In the genomic region with DNA sequence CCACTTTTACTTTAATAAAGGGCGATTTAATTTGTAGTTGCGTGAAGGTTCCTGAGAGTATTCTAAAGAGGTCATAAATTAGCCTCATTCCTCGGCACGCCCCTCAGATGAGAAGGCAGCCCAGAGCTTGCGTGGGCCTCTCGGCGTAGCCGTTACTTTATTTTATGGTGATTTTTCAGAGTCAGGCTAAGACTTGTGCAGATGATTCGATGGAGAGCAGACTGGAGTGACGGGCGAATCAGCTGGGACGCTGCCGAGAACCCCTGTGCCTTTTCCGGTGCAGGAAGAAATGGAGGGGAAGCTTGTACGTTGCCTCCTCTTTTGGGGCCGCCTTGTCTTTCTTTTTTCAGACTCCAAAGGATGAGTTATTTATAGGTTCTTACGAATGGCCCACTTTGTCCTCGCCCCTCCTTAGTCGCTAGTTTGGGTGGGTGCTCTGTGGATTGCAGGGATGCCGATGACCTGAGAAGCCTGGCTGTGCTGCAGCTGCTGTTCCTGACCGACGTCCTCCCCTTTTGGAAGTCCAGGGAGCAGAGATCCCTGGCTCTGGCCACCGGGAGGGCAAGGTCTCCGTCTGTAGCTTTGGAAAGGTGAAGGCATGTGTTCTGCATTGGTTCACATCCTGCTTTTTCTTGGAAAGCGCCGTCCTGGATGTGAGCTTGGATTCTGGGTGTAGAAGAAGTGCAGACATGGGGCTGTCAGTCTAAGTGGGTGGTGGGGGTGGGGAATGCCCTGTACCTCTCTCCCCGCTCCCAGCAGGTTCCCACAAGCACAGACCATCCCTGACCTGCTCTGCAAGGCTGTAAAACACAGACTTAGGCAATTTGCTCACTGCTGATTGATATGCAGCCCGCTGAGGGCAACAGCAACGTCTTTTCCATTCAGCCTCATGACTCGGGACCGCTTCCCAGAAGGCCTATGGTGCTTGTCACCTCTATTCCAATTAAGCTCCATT, we compare ENCODE assay signal across 22 cellular contexts. TPM values are rescaled to one million over a fixed set of nuclear protein-coding genes. Genes with fewer than 3 reads are reported as not detected.
A peak's percentile ranks its signal among the peaks of the same experiment; 100 is the strongest.
DNase-seq lines count a peak whose midpoint lies in the region; ATAC-seq, FAIRE-seq and TF ChIP-seq lines count a peak whose summit lies in the region.
"Had no signal": no experiment of that assay in that cellular context is flagged by ENCODE, and none has a peak within 500 bp of the region (broad histone marks: within the 10 kb centered on the region; RNA-seq: fewer than 3 reads in every experiment).

No MANE protein-coding gene starts in this region.

- H3K4me1 Mint-ChIP-seq in GM23338 (peaks cover 48% of the 10 kb centered on the region), astrocyte (ENCODE audit: low read depth, unreplicated experiment) (peaks cover 64% of the 10 kb centered on the region)
- H3K4me1 Mint-ChIP-seq: activated T-helper 17 cell treated with anti-CD3 and anti-CD28 coated beads, Interleukin-2, amount 50 U/mL, for 72 hours had no signal

- intact Hi-C loops in tibial artery (cut with DNase I; ENCODE audit: low total_unique reads), result no loop called here

- no peak overlapping the region for H2BK12ac ChIP-seq in mesenchymal stem cell (ENCODE audit: low read length in 2 of 2)

- H2BK5ac ChIP-seq in mesenchymal stem cell (ENCODE audit: low read depth, low read length, poor library complexity, severe bottlenecking), result no peak overlapping the region

- H4K8ac ChIP-seq in mesenchymal stem cell (ENCODE audit: low read length), result no peak overlapping the region

- H3K79me2 ChIP-seq in GM23338 (replicated peaks; ENCODE audit: insufficient read depth) (no peaks in the 10 kb centered on the region), astrocyte (ENCODE audit: insufficient read depth, low read length) (peaks cover 47% of the 10 kb centered on the region)

- no peaks in the 10 kb centered on the region for H3K9me2 ChIP-seq in GM23338 (ENCODE audit: insufficient read depth)

- no peak overlapping the region for H3K18ac ChIP-seq in mesenchymal stem cell (ENCODE audit: low read depth in 1 of 2, low read length in 2 of 2)

- H3K27ac ChIP-seq in GM23338 (ENCODE audit: low read depth), result peak overlapping the region; percentile 68
- H3K27ac ChIP-seq in astrocyte (ENCODE audit: low read depth, low read length), result peak overlapping the region; percentile 6
- no peak overlapping the region for H3K27ac ChIP-seq in mesenchymal stem cell (ENCODE audit: low read length, poor library complexity, severe bottlenecking)
- no peak overlapping the region for H3K27ac ChIP-seq in tibial artery
- H3K27ac ChIP-seq: KMS-11, SJCRH30 had no signal

- peak; percentile 34 for ATAC-seq in GM23338
- ATAC-seq: activated CD4-positive, CD25-positive, alpha-beta regulatory T cell treated with anti-CD3 and anti-CD28 coated beads, Interleukin-2, amount 50 U/mL, for 24 hours; activated T-helper 17 cell treated with anti-CD3 and anti-CD28 coated beads, Interleukin-2, amount 50 U/mL, for 72 hours had no signal

- TF ChIP-seq CTCF in GM23338 (conservative IDR thresholded peaks at IDR 0.05; ENCODE audit: low read depth in 2 of 2), result no peak
- TF ChIP-seq CTCF in astrocyte (IDR thresholded peaks at IDR 0.05; ENCODE audit: insufficient read depth, low read depth, low read length), result no peak
- TF ChIP-seq CTCF in tibial artery (IDR thresholded peaks at IDR 0.05), result no peak

- peak overlapping the region; percentile 61; the same call in 1 of the 2 replicates for H3K27ac Mint-ChIP-seq in GM23338
- H3K27ac Mint-ChIP-seq in astrocyte (ENCODE audit: unreplicated experiment), result peak overlapping the region; percentile 81
- H3K27ac Mint-ChIP-seq: activated T-helper 17 cell treated with anti-CD3 and anti-CD28 coated beads, Interleukin-2, amount 50 U/mL, for 72 hours; mesothelial cell of epicardium; T-helper 2 cell treated with Interferon-gamma antibody and Interleukin-4, amounts not matched to agents 5 μg/mL and 100 μg/mL, for 36 hours had no signal

- FAIRE-seq in astrocyte (lab: Jason Lieb, UNC), result no peak
- FAIRE-seq: islet of Langerhans had no signal

- H3K4me2 ChIP-seq in GM23338 (peak overlapping the region; percentile 40), astrocyte (ENCODE audit: low read length) (peak overlapping the region; percentile 22), mesenchymal stem cell (ENCODE audit: low read length, poor library complexity, severe bottlenecking) (no peak overlapping the region)
- H3K4me2 ChIP-seq: KMS-11 had no signal

- no peak overlapping the region for H2AK5ac ChIP-seq in mesenchymal stem cell (ENCODE audit: low read length, severe bottlenecking)

- H3K36me3 ChIP-seq in GM23338 (ENCODE audit: insufficient read depth) (no peaks in the 10 kb centered on the region; the same call in 1 of the 2 replicates), astrocyte (ENCODE audit: insufficient read depth, low read length) (no peaks in the 10 kb centered on the region), mesenchymal stem cell (ENCODE audit: control insufficient read depth in 1 of 2, insufficient read depth in 2 of 2, low read depth in 1 of 2, low read length in 2 of 2) (no peaks in the 10 kb centered on the region), tibial artery (no peaks in the 10 kb centered on the region)
- H3K36me3 ChIP-seq: SJCRH30 had no signal

- peaks cover 20% of the 10 kb centered on the region for H3K27me3 Mint-ChIP-seq in GM23338 (ENCODE audit: insufficient read depth, low read depth, poor library complexity)
- no peaks in the 10 kb centered on the region for H3K27me3 Mint-ChIP-seq in astrocyte (ENCODE audit: low read depth, unreplicated experiment)

- peak overlapping the region in 1 of 2 experiments; percentile 72 for H3K14ac ChIP-seq in mesenchymal stem cell (ENCODE audit: low read length in 2 of 2)

- peaks cover 4% of the 10 kb centered on the region; the same call in 1 of the 2 replicates for H3F3A ChIP-seq in GM23338 (replicated peaks; ENCODE audit: low read depth)

- H3K9ac ChIP-seq in astrocyte (ENCODE audit: low read length) (no peak overlapping the region), mesenchymal stem cell (ENCODE audit: low read length) (no peak overlapping the region)
- H3K9ac ChIP-seq: KMS-11 had no signal

- H2BK120ac ChIP-seq in mesenchymal stem cell (ENCODE audit: low read depth, low read length), result no peak overlapping the region

- no peak overlapping the region for H3K23ac ChIP-seq in mesenchymal stem cell (ENCODE audit: low read length in 2 of 2)

- H3K4me3 Mint-ChIP-seq in GM23338 (peak overlapping the region; percentile 6; the same call in 1 of the 3 replicates), astrocyte (ENCODE audit: unreplicated experiment) (peak overlapping the region; percentile 64)
- H3K4me3 Mint-ChIP-seq: activated T-helper 17 cell treated with anti-CD3 and anti-CD28 coated beads, Interleukin-2, amount 50 U/mL, for 72 hours; mesothelial cell of epicardium; T-helper 2 cell treated with Interferon-gamma antibody and Interleukin-4, amounts not matched to agents 5 μg/mL and 100 μg/mL, for 36 hours had no signal

- H3K27me3 ChIP-seq in GM23338 (ENCODE audit: insufficient read depth) (no peaks in the 10 kb centered on the region), astrocyte (ENCODE audit: insufficient read depth, low read length) (no peaks in the 10 kb centered on the region), mesenchymal stem cell (ENCODE audit: control insufficient read depth in 1 of 2, insufficient read depth in 1 of 2, low read length in 2 of 2) (peaks cover 10 to 11% of the 10 kb centered on the region in 2 experiments), tibial artery (peaks cover 0 to 25% of the 10 kb centered on the region in 2 donors)
- H3K27me3 ChIP-seq: SJCRH30 had no signal

- H3K4ac ChIP-seq in mesenchymal stem cell (ENCODE audit: low read depth in 1 of 2, low read length in 2 of 2), result no peak overlapping the region

- DNase-seq in GM23338 (ENCODE audit: low spot score), result no peak
- peak; percentile 40 for DNase-seq in astrocyte (ENCODE audit: low read depth)
- peak; percentile 24 for DNase-seq in mesenchymal stem cell
- DNase-seq in tibial artery, result peak; percentile 12 to 41
- DNase-seq in SKM-1 treated with dmso at 0.1 percent for 144 hours (lab: John Stamatoyannopoulos, UW; ENCODE audit: unreplicated experiment), result no peak
- DNase-seq in NK-92 treated with Interleukin-12 subunit alpha and Interleukin-12 subunit beta, amount 100 ng/mL, for 24 hours (lab: John Stamatoyannopoulos, UW), result no peak
- no peak for DNase-seq in GM19238 (ENCODE audit: insufficient read length, low spot score)
- DNase-seq: AML-193; central memory CD4-positive, alpha-beta T cell; NCI-H1105; NCI-H69; OCI-M1; SJCRH30; stimulated activated CD4-positive, alpha-beta T cell treated with anti-CD3 and anti-CD28 coated beads, Interleukin-4, amount 100 ng/mL, for 24 hours had no signal

- H3K9me3 Mint-ChIP-seq in GM23338 (no peaks in the 10 kb centered on the region), astrocyte (ENCODE audit: unreplicated experiment) (peaks cover 2% of the 10 kb centered on the region)
- H3K9me3 Mint-ChIP-seq: activated T-helper 17 cell treated with anti-CD3 and anti-CD28 coated beads, Interleukin-2, amount 50 U/mL, for 72 hours; mesothelial cell of epicardium; T-helper 2 cell treated with Interferon-gamma antibody and Interleukin-4, amounts not matched to agents 5 μg/mL and 100 μg/mL, for 36 hours had no signal

- no peak overlapping the region for H2BK15ac ChIP-seq in mesenchymal stem cell (ENCODE audit: low read depth, poor library complexity, severe bottlenecking)

- H3K79me1 ChIP-seq in mesenchymal stem cell (replicated peaks; ENCODE audit: low read length, poor library complexity, severe bottlenecking), result peaks cover 4% of the 10 kb centered on the region

- peak overlapping the region; percentile 8 for H3K4me3 ChIP-seq in GM23338
- no peak overlapping the region for H3K4me3 ChIP-seq in astrocyte (ENCODE audit: insufficient read depth, low read depth, low read length)
- no peak overlapping the region for H3K4me3 ChIP-seq in mesenchymal stem cell (ENCODE audit: insufficient read depth in 1 of 2, low read depth in 1 of 2, low read length in 2 of 2)
- no peak overlapping the region for H3K4me3 ChIP-seq in tibial artery
- H3K4me3 ChIP-seq: SJCRH30 had no signal

- H3K4me1 ChIP-seq in GM23338 (ENCODE audit: insufficient read depth) (peaks cover 29% of the 10 kb centered on the region), astrocyte (ENCODE audit: insufficient read depth, low read length) (peaks cover 51% of the 10 kb centered on the region), mesenchymal stem cell (ENCODE audit: control insufficient read depth, insufficient read depth, low read depth, low read length) (peaks cover 23% of the 10 kb centered on the region), tibial artery (peaks cover 0 to 10% (median 7%) of the 10 kb centered on the region in 4 donors)

- H2AFZ ChIP-seq in GM23338 (peak overlapping the region; percentile 43; the same call in 1 of the 2 replicates), astrocyte (ENCODE audit: low read depth, low read length) (peak overlapping the region; percentile 5), mesenchymal stem cell (ENCODE audit: low read depth, low read length) (no peak overlapping the region)

- H4K91ac ChIP-seq in mesenchymal stem cell (ENCODE audit: low read length), result no peak overlapping the region

- H4K20me1 ChIP-seq in GM23338 (replicated peaks; ENCODE audit: insufficient read depth) (no peaks in the 10 kb centered on the region), astrocyte (ENCODE audit: insufficient read depth, low read length) (peaks cover 5% of the 10 kb centered on the region)

- H3K9me3 ChIP-seq in astrocyte (ENCODE audit: insufficient read depth, low read depth, low read length) (no peaks in the 10 kb centered on the region), mesenchymal stem cell (ENCODE audit: control insufficient read depth, low read length) (no peaks in the 10 kb centered on the region), tibial artery (no peaks in the 10 kb centered on the region)
- H3K9me3 ChIP-seq: SJCRH30 had no signal

- WGBS in mesenchymal stem cell, result 80% methylated on average over 26 of the region's 31 CpGs

- H3K36me3 Mint-ChIP-seq in GM23338 (ENCODE audit: low read depth), result no peaks in the 10 kb centered on the region
- H3K36me3 Mint-ChIP-seq in astrocyte (ENCODE audit: low read depth, unreplicated experiment), result peaks cover 5% of the 10 kb centered on the region
- H3K36me3 Mint-ChIP-seq: mesothelial cell of epicardium had no signal

RNA-seq across cellular contexts. Expression of a gene that starts 9.3 kb away (rescaled TPM):
- 2.4 and 8.3 TPM in 2 replicates for total RNA-seq in GM23338 (2014; rRNA removed; shearing (Covaris generic))
- 0.30 and 0.47 TPM in 2 replicates for polyA plus RNA-seq in GM23338 (2016; fragmentation: Nextera tagmentation; extraction: Ambion mirVana)
- 13.8 and 25.7 TPM in 2 replicates for total RNA-seq in astrocyte
- polyA plus RNA-seq in mesenchymal stem cell (2013, experiment 1 of 2), result 0.80 TPM
- 0.64 TPM for polyA plus RNA-seq in mesenchymal stem cell (2013, experiment 2 of 2)
- total RNA-seq: activated CD8-positive, alpha-beta memory T cell treated with anti-CD3 and anti-CD28 coated beads for 36 hours; G401 had no signal

Comparison
In these comparisons a context has a peak if more than half of its experiments do, and no peak if none do; other contexts are left out.
1. DNase-seq: peak in astrocyte (single experiment), mesenchymal stem cell (single experiment) and tibial artery (2 of 2); none in GM23338 (single experiment), SKM-1 treated with dmso at 0.1 percent for 144 hours (single experiment), NK-92 treated with Interleukin-12 subunit alpha and Interleukin-12 subunit beta, amount 100 ng/mL, for 24 hours (single experiment) and GM19238 (single experiment).
2. H3K27ac ChIP-seq: peak in GM23338 (single experiment) and astrocyte (single experiment); none in mesenchymal stem cell (single experiment) and tibial artery (0 of 2).